In the genomic region with DNA sequence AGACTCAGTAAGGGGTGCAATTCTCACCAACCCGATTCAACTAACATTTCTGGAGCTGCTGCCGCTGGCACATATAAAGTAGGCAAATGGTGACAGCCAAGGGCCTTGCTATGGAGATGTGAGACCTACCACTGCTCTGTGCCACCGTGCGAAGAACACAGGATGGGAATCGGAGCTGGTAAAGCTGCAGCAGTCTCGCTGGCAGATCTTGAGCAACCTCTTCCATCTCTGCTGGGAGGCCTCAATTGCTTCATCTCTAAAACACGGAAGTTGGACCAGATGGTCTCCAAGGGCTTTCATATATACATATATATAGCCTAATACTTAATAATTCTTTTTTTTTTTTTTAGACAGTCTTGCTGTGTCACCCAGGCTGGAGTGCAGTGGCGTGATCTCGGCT, we compare ENCODE assay signal across 15 cellular contexts.
A peak's percentile ranks its signal among the peaks of the same experiment; 100 is the strongest.
DNase-seq lines count a peak whose midpoint lies in the region; ATAC-seq, FAIRE-seq and TF ChIP-seq lines count a peak whose summit lies in the region.
"Had no signal": no experiment of that assay in that cellular context is flagged by ENCODE, and none has a peak within 500 bp of the region (broad histone marks: within the 10 kb centered on the region; RNA-seq: fewer than 3 reads in every experiment).

No MANE protein-coding gene starts in this region.

- H3K4me3 ChIP-seq in bronchial epithelial cell (ENCODE audit: low read depth, low read length) (no peak overlapping the region), upper lobe of left lung (peak overlapping the region in 1 of 4 donors; percentile 3)
- H3K4me3 ChIP-seq: K562 had no signal

- no peak for TF ChIP-seq POLR2A in upper lobe of left lung (IDR thresholded peaks at IDR 0.05)

- ATAC-seq in upper lobe of left lung (ENCODE audit: low FRiP score in 2 of 2) (peak in 1 of 2 donors; percentile 62), left lobe of liver (no peak)
- ATAC-seq: K562 had no signal

- WGBS in upper lobe of left lung, 2 donors = 58 to 80% methylated on average over 9 of the region's 9 CpGs

- no peak for TF ChIP-seq EP300 in upper lobe of left lung (IDR thresholded peaks at IDR 0.05)

- peaks cover 0 to 35% (median 20%) of the 10 kb centered on the region in 4 donors for H3K4me1 ChIP-seq in upper lobe of left lung

- no peaks in the 10 kb centered on the region for H3K9me3 ChIP-seq in upper lobe of left lung

- H3K36me3 ChIP-seq in bronchial epithelial cell (ENCODE audit: control insufficient read depth, insufficient read depth, low read length) (no peaks in the 10 kb centered on the region), upper lobe of left lung (no peaks in the 10 kb centered on the region)

- TF ChIP-seq CTCF in bronchial epithelial cell (IDR thresholded peaks at IDR 0.05; ENCODE audit: insufficient read depth, low read length, severe bottlenecking) (no peak), upper lobe of left lung (IDR thresholded peaks at IDR 0.05) (no peak)

- DNase-seq in SKM-1 treated with dmso at 0.1 percent for 144 hours (lab: John Stamatoyannopoulos, UW; ENCODE audit: unreplicated experiment) (peak; percentile 80), SKM-1 (lab: John Stamatoyannopoulos, UW; ENCODE audit: unreplicated experiment) (no peak), bronchial epithelial cell (ENCODE audit: low read depth) (no peak), midbrain (lab: John Stamatoyannopoulos, UW) (peak; percentile 13), upper lobe of left lung (peak in 1 of 2 donors; percentile 66), HuH-7.5 (ENCODE audit: low spot score) (no peak), left lobe of liver (ENCODE audit: low spot score) (no peak), NCI-H187 treated with DMSO at 0.1 percent for 48 hours (lab: John Stamatoyannopoulos, UW) (no peak)
- DNase-seq: activated T-cell treated with anti-CD3 and anti-CD28 coated beads, Interleukin-2, amount 50 U/mL, for 1 hour; NCI-H2171 treated with DMSO at 0.1 percent for 48 hours; stimulated activated naive CD4-positive, alpha-beta T cell had no signal

- peak; percentile 43 for FAIRE-seq in bronchial epithelial cell (lab: Jason Lieb, UNC)
- FAIRE-seq: endothelial cell of umbilical vein, K562, RCC 7860 had no signal

- H3K27me3 ChIP-seq in bronchial epithelial cell (ENCODE audit: control insufficient read depth, insufficient read depth, low read length) (no peaks in the 10 kb centered on the region), upper lobe of left lung (no peaks in the 10 kb centered on the region)

- peak overlapping the region; percentile 65 to 81 (median 76) for H3K27ac ChIP-seq in upper lobe of left lung
- H3K27ac ChIP-seq: 22Rv1 had no signal

Comparison
In these comparisons a context has a peak if more than half of its experiments do, and no peak if none do; other contexts are left out.
1. DNase-seq: peak in SKM-1 treated with dmso at 0.1 percent for 144 hours (single experiment) and midbrain (single experiment); none in SKM-1 (single experiment), bronchial epithelial cell (single experiment), HuH-7.5 (single experiment), left lobe of liver (single experiment) and NCI-H187 treated with DMSO at 0.1 percent for 48 hours (single experiment).